8 cellular contexts compared by ENCODE assay signal in the genomic region with DNA sequence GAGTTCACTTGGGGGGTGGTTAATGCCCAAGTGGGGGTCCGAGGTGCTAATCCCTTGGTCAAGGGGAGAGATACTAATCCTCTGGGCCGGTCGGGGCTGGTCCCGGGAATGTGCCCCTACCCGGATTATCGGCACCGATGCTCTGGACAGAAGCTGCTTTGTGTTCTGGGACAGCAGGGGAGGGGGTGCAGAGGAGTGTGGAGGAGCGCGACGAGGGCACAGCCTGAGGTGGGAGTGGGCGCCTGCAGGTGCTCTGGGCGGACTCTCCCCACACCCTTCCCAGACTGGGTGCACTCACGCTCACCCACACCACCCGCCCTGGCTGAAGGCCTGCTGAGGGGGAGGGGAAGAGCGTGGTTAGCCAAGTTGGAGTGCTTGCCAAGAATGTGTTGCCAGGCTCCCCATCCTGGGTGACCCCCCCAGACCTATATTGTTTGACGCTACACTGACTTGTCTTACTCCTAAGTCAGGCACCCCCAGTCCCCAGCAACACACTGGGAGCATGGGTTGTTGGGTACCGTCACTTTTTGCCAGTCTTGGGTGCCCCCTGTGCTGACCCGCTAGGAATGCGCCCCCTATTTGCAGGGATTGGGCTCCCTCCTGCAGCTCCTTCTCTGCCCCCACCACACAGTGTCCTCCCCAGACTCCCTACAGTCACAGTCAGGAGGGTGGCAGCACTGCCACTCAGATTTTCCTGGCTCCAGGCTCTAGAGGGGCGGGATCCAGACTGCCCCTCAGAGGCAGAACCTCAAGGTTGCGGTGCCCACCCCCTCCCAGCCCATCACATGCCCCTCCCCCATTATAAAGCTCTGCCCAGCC. TPM values are rescaled to one million over a fixed set of nuclear protein-coding genes. Genes with fewer than 3 reads are reported as not detected.
DNase-seq lines count a peak whose midpoint lies in the region; ATAC-seq and TF ChIP-seq lines count a peak whose summit lies in the region.

No MANE protein-coding gene starts in this region.

- peak; percentile 25 for TF ChIP-seq CTCF in GM12873 (IDR thresholded peaks at IDR 0.05; ENCODE audit: insufficient read depth, low read depth, low read length, missing control alignments)

- DNase-seq in AG08395 (ENCODE audit: low spot score) (peak; percentile 32), SW480 (ENCODE audit: low spot score) (peak; percentile 21), epithelial cell of prostate (ENCODE audit: low read depth, low spot score) (no peak), NCI-H2196 treated with DMSO at 0.1 percent for 48 hours (lab: John Stamatoyannopoulos, UW; ENCODE audit: unreplicated experiment) (no peak), NCI-H510A (lab: John Stamatoyannopoulos, UW) (no peak)
- no peak for DNase-seq in natural killer cell treated with Interleukin-12 subunit alpha and Interleukin-12 subunit beta and Interleukin-15 and Interleukin-18, amount 100 ng/mL, for 72 hours (ENCODE audit: low spot score)

- ATAC-seq in natural killer cell treated with Interleukin-12 subunit alpha and Interleukin-12 subunit beta and Interleukin-15 and Interleukin-18, amount 100 ng/mL, for 72 hours = no peak
- ATAC-seq in HG02571 (IDR thresholded peaks at IDR 0.05; ENCODE audit: unreplicated experiment) = no peak

- H3K4me1 Mint-ChIP-seq in natural killer cell treated with Interleukin-12 subunit alpha and Interleukin-12 subunit beta and Interleukin-15 and Interleukin-18, amount 100 ng/mL, for 72 hours (ENCODE audit: low read depth in 2 of 2) = peaks cover 28% of the 10 kb centered on the region in 2 donors

- H3K36me3 Mint-ChIP-seq in natural killer cell treated with Interleukin-12 subunit alpha and Interleukin-12 subunit beta and Interleukin-15 and Interleukin-18, amount 100 ng/mL, for 72 hours = no peaks in the 10 kb centered on the region

- H3K4me3 Mint-ChIP-seq in natural killer cell treated with Interleukin-12 subunit alpha and Interleukin-12 subunit beta and Interleukin-15 and Interleukin-18, amount 100 ng/mL, for 72 hours = peak overlapping the region; percentile 93

- H3K27ac Mint-ChIP-seq in natural killer cell treated with Interleukin-12 subunit alpha and Interleukin-12 subunit beta and Interleukin-15 and Interleukin-18, amount 100 ng/mL, for 72 hours = peak overlapping the region in 1 of 2 donors; percentile 92

- no peaks in the 10 kb centered on the region for H3K27me3 Mint-ChIP-seq in natural killer cell treated with Interleukin-12 subunit alpha and Interleukin-12 subunit beta and Interleukin-15 and Interleukin-18, amount 100 ng/mL, for 72 hours

- H3K27ac ChIP-seq in epithelial cell of prostate = peak overlapping the region; percentile 94

- no peaks in the 10 kb centered on the region for H3K9me3 Mint-ChIP-seq in natural killer cell treated with Interleukin-12 subunit alpha and Interleukin-12 subunit beta and Interleukin-15 and Interleukin-18, amount 100 ng/mL, for 72 hours

RNA-seq across cellular contexts. Expression of a gene that starts 1.2 kb away (rescaled TPM):
- total RNA-seq in natural killer cell treated with Interleukin-12 subunit alpha and Interleukin-12 subunit beta and Interleukin-15 and Interleukin-18, amount 100 ng/mL, for 72 hours = 100 to 1,000 TPM; 117 to 195 TPM

RNA-seq across cellular contexts. Expression of a gene that starts 2.9 kb away (rescaled TPM):
- total RNA-seq in natural killer cell treated with Interleukin-12 subunit alpha and Interleukin-12 subunit beta and Interleukin-15 and Interleukin-18, amount 100 ng/mL, for 72 hours = 10 to 100 TPM; 12.5 to 16.2 TPM

RNA-seq across cellular contexts. Expression of a gene that starts 12.3 kb away (rescaled TPM):
- 1 to 10 TPM; 2.8 to 4.7 TPM for total RNA-seq in natural killer cell treated with Interleukin-12 subunit alpha and Interleukin-12 subunit beta and Interleukin-15 and Interleukin-18, amount 100 ng/mL, for 72 hours

RNA-seq across cellular contexts. Expression of a gene that starts 20.0 kb away (rescaled TPM):
- 100 to 1,000 TPM in 1 of 2 donors, 10 to 100 TPM in 1; 84.4 to 131 TPM for total RNA-seq in natural killer cell treated with Interleukin-12 subunit alpha and Interleukin-12 subunit beta and Interleukin-15 and Interleukin-18, amount 100 ng/mL, for 72 hours

RNA-seq across cellular contexts. Expression of a gene that starts 22.7 kb away (rescaled TPM):
- total RNA-seq in natural killer cell treated with Interleukin-12 subunit alpha and Interleukin-12 subunit beta and Interleukin-15 and Interleukin-18, amount 100 ng/mL, for 72 hours = 10 to 100 TPM; 65.5 to 73.1 TPM

Comparison
In these comparisons a context has a peak if more than half of its experiments do, and no peak if none do; other contexts are left out.
1. DNase-seq: peak in AG08395 (single experiment) and SW480 (single experiment); none in epithelial cell of prostate (single experiment), natural killer cell treated with Interleukin-12 subunit alpha and Interleukin-12 subunit beta and Interleukin-15 and Interleukin-18, amount 100 ng/mL, for 72 hours (single experiment), NCI-H2196 treated with DMSO at 0.1 percent for 48 hours (single experiment) and NCI-H510A (single experiment).